In genomic region chr11:117907276-117908110, GRCh38 we compare ENCODE assay signal across 1 cellular context.
TF ChIP-seq lines count a peak whose summit lies in the region.

No MANE protein-coding gene starts in this region.

TF ChIP-seq in K562, 482 proteins besides CTCF, POLR2A, EP300 and RAD21 (continued from another document and continues in another):
- TF ChIP-seq ZNF518B (CRISPR knock-in tag; IDR thresholded peaks at IDR 0.05) (no peak), ZNF354B (CRISPR knock-in tag; IDR thresholded peaks at IDR 0.05) (0 out of 2 replicates have a peak, but pooled peaks have one; percentile 24), ZNF146 (CRISPR knock-in tag; IDR thresholded peaks at IDR 0.05; ENCODE audit: unreplicated experiment) (no peak), ATF7 (IDR thresholded peaks at IDR 0.05) (peak; percentile 94), SP1 (CRISPR knock-in tag; IDR thresholded peaks at IDR 0.05) (peak; percentile 89), ZNF263 (CRISPR knock-in tag; IDR thresholded peaks at IDR 0.05; ENCODE audit: borderline replicate concordance) (peak; percentile 80; the same call in 1 of the 2 replicates), RBM22 (IDR thresholded peaks at IDR 0.05; ENCODE audit: low read depth, low read length, poor library complexity, severe bottlenecking) (no peak), TBL1XR1 (IDR thresholded peaks at IDR 0.05; ENCODE audit: low read length in 2 of 2) (no peak), ZBTB40 (IDR thresholded peaks at IDR 0.05) (peak; percentile 34; the same call in 1 of the 2 replicates), ZBTB40 (CRISPR knock-in tag; IDR thresholded peaks at IDR 0.05) (no peak), ZFP36 (IDR thresholded peaks at IDR 0.05; ENCODE audit: low read depth, low read length, partially characterized antibody) (no peak), CREBBP (IDR thresholded peaks at IDR 0.05; ENCODE audit: low read depth, low read length) (no peak), HDAC2 (IDR thresholded peaks at IDR 0.05) (peak; percentile 63; the same call in 1 of the 2 replicates), NCOA2 (IDR thresholded peaks at IDR 0.05; ENCODE audit: partially characterized antibody in 2 of 2) (no peak), LEF1 (IDR thresholded peaks at IDR 0.05) (0 out of 2 replicates have a peak, but pooled peaks have one; percentile 21), SRF (CRISPR knock-in tag; IDR thresholded peaks at IDR 0.05) (0 out of 4 replicates have a peak, but pooled peaks of 1 of the 2 experiments have one; percentile 13), SMARCE1 (IDR thresholded peaks at IDR 0.05) (peak; percentile 69), SREBF2 (CRISPR knock-in tag; IDR thresholded peaks at IDR 0.05) (no peak), PTTG1 (tag; IDR thresholded peaks at IDR 0.05; ENCODE audit: low read depth) (no peak), CREB3 (tag; conservative IDR thresholded peaks at IDR 0.05; ENCODE audit: low read depth) (0 out of 2 replicates have a peak, but pooled peaks have one; percentile 18), ARID4B (CRISPR knock-in tag; IDR thresholded peaks at IDR 0.05) (no peak), ZNF444 (CRISPR knock-in tag; IDR thresholded peaks at IDR 0.05) (no peak), ZNF408 (CRISPR knock-in tag; IDR thresholded peaks at IDR 0.05; ENCODE audit: low read depth) (no peak), NRF1 (conservative IDR thresholded peaks at IDR 0.05 in 1 of 2, IDR thresholded peaks at IDR 0.05 in 1 of 2) (peak; percentile 87 to 90), SMARCA4 (IDR thresholded peaks at IDR 0.05) (peak; percentile 71), BHLHE40 (IDR thresholded peaks at IDR 0.05; ENCODE audit: low read length) (peak; percentile 51), THRB (CRISPR knock-in tag; conservative IDR thresholded peaks at IDR 0.05) (0 out of 2 replicates have a peak, but pooled peaks have one; percentile 46), ZFP1 (CRISPR knock-in tag; IDR thresholded peaks at IDR 0.05) (no peak), ZBTB8A (IDR thresholded peaks at IDR 0.05; ENCODE audit: partially characterized antibody) (no peak), RBFOX2 (IDR thresholded peaks at IDR 0.05; ENCODE audit: low read depth, low read length) (peak; percentile 55), FOXJ2 (tag; IDR thresholded peaks at IDR 0.05) (0 out of 2 replicates have a peak, but pooled peaks have one; percentile 19), CREB1 (IDR thresholded peaks at IDR 0.05) (peak; percentile 73), CREB1 (CRISPR knock-in tag; IDR thresholded peaks at IDR 0.05) (peak; percentile 82), ZNF431 (CRISPR knock-in tag; IDR thresholded peaks at IDR 0.05) (peak; percentile 34; the same call in 1 of the 2 replicates), ZNF507 (tag; conservative IDR thresholded peaks at IDR 0.05) (no peak), TSHZ1 (CRISPR knock-in tag; IDR thresholded peaks at IDR 0.05) (no peak)
